Comparison of ENCODE assay signal across 1 cellular context in the genomic region with DNA sequence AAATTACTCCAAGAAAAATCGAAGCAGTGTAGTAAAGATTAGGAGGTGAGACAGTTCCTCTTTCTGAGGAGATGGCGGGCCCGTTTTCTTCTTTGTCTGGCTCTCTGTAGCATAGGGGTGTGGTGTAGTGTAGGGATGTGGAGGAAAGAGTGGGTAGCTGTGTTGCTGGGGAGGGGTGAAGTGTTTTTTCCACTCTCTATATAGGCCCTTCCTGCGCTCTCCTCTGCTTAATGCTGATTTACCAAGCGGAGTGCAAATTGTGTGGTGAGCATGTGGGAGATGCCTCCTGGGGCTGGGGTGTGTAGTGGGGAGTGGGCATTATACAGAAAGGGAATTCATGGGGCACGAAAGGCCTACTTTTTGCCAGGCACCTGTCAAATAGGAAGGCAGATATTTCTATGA.
TF ChIP-seq lines count a peak whose summit lies in the region.

No MANE protein-coding gene starts in this region.

TF ChIP-seq in K562, 482 proteins besides CTCF, POLR2A, EP300 and RAD21 (continued from another document):
- TF ChIP-seq, protein P1, sequence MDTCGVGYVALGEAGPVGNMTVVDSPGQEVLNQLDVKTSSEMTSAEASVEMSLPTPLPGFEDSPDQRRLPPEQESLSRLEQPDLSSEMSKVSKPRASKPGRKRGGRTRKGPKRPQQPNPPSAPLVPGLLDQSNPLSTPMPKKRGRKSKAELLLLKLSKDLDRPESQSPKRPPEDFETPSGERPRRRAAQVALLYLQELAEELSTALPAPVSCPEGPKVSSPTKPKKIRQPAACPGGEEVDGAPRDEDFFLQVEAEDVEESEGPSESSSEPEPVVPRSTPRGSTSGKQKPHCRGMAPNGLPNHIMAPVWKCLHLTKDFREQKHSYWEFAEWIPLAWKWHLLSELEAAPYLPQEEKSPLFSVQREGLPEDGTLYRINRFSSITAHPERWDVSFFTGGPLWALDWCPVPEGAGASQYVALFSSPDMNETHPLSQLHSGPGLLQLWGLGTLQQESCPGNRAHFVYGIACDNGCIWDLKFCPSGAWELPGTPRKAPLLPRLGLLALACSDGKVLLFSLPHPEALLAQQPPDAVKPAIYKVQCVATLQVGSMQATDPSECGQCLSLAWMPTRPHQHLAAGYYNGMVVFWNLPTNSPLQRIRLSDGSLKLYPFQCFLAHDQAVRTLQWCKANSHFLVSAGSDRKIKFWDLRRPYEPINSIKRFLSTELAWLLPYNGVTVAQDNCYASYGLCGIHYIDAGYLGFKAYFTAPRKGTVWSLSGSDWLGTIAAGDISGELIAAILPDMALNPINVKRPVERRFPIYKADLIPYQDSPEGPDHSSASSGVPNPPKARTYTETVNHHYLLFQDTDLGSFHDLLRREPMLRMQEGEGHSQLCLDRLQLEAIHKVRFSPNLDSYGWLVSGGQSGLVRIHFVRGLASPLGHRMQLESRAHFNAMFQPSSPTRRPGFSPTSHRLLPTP (IDR thresholded peaks at IDR 0.05; ENCODE audit: borderline replicate concordance, extremely low read depth, insufficient read length) = no peak
- TF ChIP-seq RFX5 (IDR thresholded peaks at IDR 0.05; ENCODE audit: low read depth, low read length) (no peak), SPI1 (IDR thresholded peaks at IDR 0.05; ENCODE audit: borderline replicate concordance, low read depth, low read length) (peak; percentile 98), CSDE1 (IDR thresholded peaks at IDR 0.05) (no peak), STAT5B (CRISPR knock-in tag; IDR thresholded peaks at IDR 0.05) (no peak), ZNF217 (CRISPR knock-in tag; IDR thresholded peaks at IDR 0.05) (no peak), SIRT6 (IDR thresholded peaks at IDR 0.05; ENCODE audit: low read depth, low read length) (no peak), EZH2 (IDR thresholded peaks at IDR 0.05; ENCODE audit: borderline replicate concordance, low read depth, low read length) (no peak), ZNF561 (CRISPR knock-in tag; conservative IDR thresholded peaks at IDR 0.05) (no peak), BRF1 (IDR thresholded peaks at IDR 0.05; ENCODE audit: borderline replicate concordance, extremely low read depth, insufficient read length) (no peak), MEF2A (IDR thresholded peaks at IDR 0.05; ENCODE audit: control insufficient read depth, low read depth, low read length) (no peak), ETV1 (tag; conservative IDR thresholded peaks at IDR 0.05; ENCODE audit: low read depth) (no peak), ZBTB8A (IDR thresholded peaks at IDR 0.05; ENCODE audit: partially characterized antibody) (no peak), ESRRB (CRISPR knock-in tag; IDR thresholded peaks at IDR 0.05; ENCODE audit: borderline replicate concordance) (no peak), SETDB1 (IDR thresholded peaks at IDR 0.05; ENCODE audit: low read length) (no peak), GABPB2 (CRISPR knock-in tag; conservative IDR thresholded peaks at IDR 0.05) (no peak), GTF2E2 (tag; IDR thresholded peaks at IDR 0.05) (no peak)
- TF ChIP-seq, protein P2, sequence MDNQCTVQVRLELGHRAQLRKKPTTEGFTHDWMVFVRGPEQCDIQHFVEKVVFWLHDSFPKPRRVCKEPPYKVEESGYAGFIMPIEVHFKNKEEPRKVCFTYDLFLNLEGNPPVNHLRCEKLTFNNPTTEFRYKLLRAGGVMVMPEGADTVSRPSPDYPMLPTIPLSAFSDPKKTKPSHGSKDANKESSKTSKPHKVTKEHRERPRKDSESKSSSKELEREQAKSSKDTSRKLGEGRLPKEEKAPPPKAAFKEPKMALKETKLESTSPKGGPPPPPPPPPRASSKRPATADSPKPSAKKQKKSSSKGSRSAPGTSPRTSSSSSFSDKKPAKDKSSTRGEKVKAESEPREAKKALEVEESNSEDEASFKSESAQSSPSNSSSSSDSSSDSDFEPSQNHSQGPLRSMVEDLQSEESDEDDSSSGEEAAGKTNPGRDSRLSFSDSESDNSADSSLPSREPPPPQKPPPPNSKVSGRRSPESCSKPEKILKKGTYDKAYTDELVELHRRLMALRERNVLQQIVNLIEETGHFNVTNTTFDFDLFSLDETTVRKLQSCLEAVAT (IDR thresholded peaks at IDR 0.05) = 0 out of 4 replicates have a peak, but pooled peaks of 1 of the 2 experiments have one; percentile 4
